In the genomic region with DNA sequence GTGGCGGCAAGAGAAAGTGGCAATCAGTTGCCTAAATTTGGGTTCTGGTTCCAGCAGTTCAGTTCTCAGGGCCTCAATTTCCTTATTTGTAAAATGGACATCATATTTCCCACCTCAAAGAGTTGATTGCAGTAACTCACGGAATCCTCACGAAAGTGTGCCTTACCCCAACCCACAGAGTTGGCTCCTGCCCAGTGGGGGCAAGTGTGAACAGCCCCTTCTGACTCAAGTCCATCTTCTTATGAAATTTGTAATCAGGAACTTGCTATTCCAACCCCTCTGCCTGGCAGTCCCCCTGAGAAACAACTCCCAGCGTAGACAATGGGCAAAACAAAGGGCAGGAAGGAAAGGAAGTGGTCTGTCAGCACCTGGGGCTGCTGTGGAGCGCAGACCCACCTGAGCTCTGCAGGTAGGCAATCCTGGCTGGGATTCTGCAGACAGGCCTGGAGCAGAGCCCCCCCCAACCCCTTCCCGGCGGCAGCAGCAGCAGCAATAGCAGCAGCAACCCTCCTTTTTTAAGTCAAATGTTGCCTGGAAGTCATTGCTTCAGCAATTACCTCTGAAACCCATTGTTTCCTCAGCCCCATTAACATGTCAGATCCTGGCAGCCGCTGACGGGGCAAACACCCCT, we compare ENCODE assay signal across 19 cellular contexts.
DNase-seq lines count a peak whose midpoint lies in the region; ATAC-seq, FAIRE-seq and TF ChIP-seq lines count a peak whose summit lies in the region.
"Had no signal": no experiment of that assay in that cellular context is flagged by ENCODE, and none has a peak within 500 bp of the region (broad histone marks: within the 10 kb centered on the region; RNA-seq: fewer than 3 reads in every experiment).

No MANE protein-coding gene starts in this region.

- H3K27ac ChIP-seq in HUES64 (ENCODE audit: low read depth, low read length): peak overlapping the region; percentile 95

- H3K4me1 ChIP-seq in HUES64 (ENCODE audit: insufficient read depth, low read length): peaks cover 31% of the 10 kb centered on the region

- no peaks in the 10 kb centered on the region for H3K36me3 ChIP-seq in HUES64 (ENCODE audit: insufficient read depth, low read length)
- H3K36me3 ChIP-seq: MG63 had no signal

- H3K4me3 ChIP-seq in HUES64 (ENCODE audit: low read length) (no peak overlapping the region; the same call in 1 of the 2 replicates), epithelial cell of esophagus (ENCODE audit: low read length) (no peak overlapping the region)
- H3K4me3 ChIP-seq: MG63 had no signal

- H3K27me3 ChIP-seq in HUES64 (ENCODE audit: insufficient read depth, low read length): no peaks in the 10 kb centered on the region
- H3K27me3 ChIP-seq: MG63 had no signal

- no peaks in the 10 kb centered on the region for H3K9me3 Mint-ChIP-seq in activated naive CD8-positive, alpha-beta T cell treated with anti-CD3 and anti-CD28 coated beads, Interleukin-2, amount 50 U/mL, for 24 hours
- H3K9me3 Mint-ChIP-seq: CD4-positive, alpha-beta T cell; HFFc6 had no signal

- DNase-seq in epithelial cell of esophagus (ENCODE audit: low read depth) (peak; percentile 55), islet precursor cell (peak; percentile 76), hippocampal formation (lab: John Stamatoyannopoulos, UW) (no peak), frontal cortex (ENCODE audit: low spot score in 2 of 2) (no peak)
- DNase-seq in stimulated activated naive CD4-positive, alpha-beta T cell (lab: John Stamatoyannopoulos, UW): no peak
- DNase-seq in activated naive CD8-positive, alpha-beta T cell treated with anti-CD3 and anti-CD28 coated beads, Interleukin-2, amount 50 U/mL, for 24 hours: no peak
- DNase-seq: CD4-positive, alpha-beta T cell; DMS79 treated with DMSO at 0.1 percent for 48 hours; GF-D8; HFFc6; MG63; NCI-H1105; NCI-H187; NCI-H446; NCI-H774; Right ventricle myocardium superior had no signal

- H3K36me3 Mint-ChIP-seq in activated naive CD8-positive, alpha-beta T cell treated with anti-CD3 and anti-CD28 coated beads, Interleukin-2, amount 50 U/mL, for 24 hours (ENCODE audit: low read depth): no peaks in the 10 kb centered on the region

- WGBS in HUES64: 20% methylated on average over 9 of the region's 9 CpGs

- ATAC-seq in activated naive CD8-positive, alpha-beta T cell treated with anti-CD3 and anti-CD28 coated beads, Interleukin-2, amount 50 U/mL, for 24 hours: no peak
- ATAC-seq: HepG2 had no signal

- no peak for FAIRE-seq in frontal cortex (lab: Jason Lieb, UNC)
- FAIRE-seq: HepG2 had no signal

- no peaks in the 10 kb centered on the region for H3K9me3 ChIP-seq in HUES64 (ENCODE audit: insufficient read depth, low read depth, low read length)
- H3K9me3 ChIP-seq: MG63 had no signal

- H3K27me3 Mint-ChIP-seq in activated naive CD8-positive, alpha-beta T cell treated with anti-CD3 and anti-CD28 coated beads, Interleukin-2, amount 50 U/mL, for 24 hours: peaks cover 51% of the 10 kb centered on the region

- H3K27ac Mint-ChIP-seq in activated naive CD8-positive, alpha-beta T cell treated with anti-CD3 and anti-CD28 coated beads, Interleukin-2, amount 50 U/mL, for 24 hours: no peak overlapping the region
- H3K27ac Mint-ChIP-seq: B cell; CD4-positive, alpha-beta T cell; HFFc6 had no signal

- peak overlapping the region; percentile 33 for H3K9ac ChIP-seq in HUES64 (ENCODE audit: low read depth, low read length)

- no peak overlapping the region for H3K4me3 Mint-ChIP-seq in activated naive CD8-positive, alpha-beta T cell treated with anti-CD3 and anti-CD28 coated beads, Interleukin-2, amount 50 U/mL, for 24 hours
- H3K4me3 Mint-ChIP-seq: B cell; CD4-positive, alpha-beta T cell; HFFc6 had no signal

- H3K4me1 Mint-ChIP-seq in activated naive CD8-positive, alpha-beta T cell treated with anti-CD3 and anti-CD28 coated beads, Interleukin-2, amount 50 U/mL, for 24 hours: no peaks in the 10 kb centered on the region
- H3K4me1 Mint-ChIP-seq: B cell had no signal

- no peak for TF ChIP-seq CTCF in epithelial cell of esophagus (IDR thresholded peaks at IDR 0.05; ENCODE audit: insufficient read depth, low read depth, low read length, missing control alignments)

Comparison
In these comparisons a context has a peak if more than half of its experiments do, and no peak if none do; other contexts are left out.
1. DNase-seq: peak in epithelial cell of esophagus (single experiment) and islet precursor cell (single experiment); none in hippocampal formation (0 of 2), frontal cortex (0 of 2), stimulated activated naive CD4-positive, alpha-beta T cell (0 of 6) and activated naive CD8-positive, alpha-beta T cell treated with anti-CD3 and anti-CD28 coated beads, Interleukin-2, amount 50 U/mL, for 24 hours (single experiment).